In genomic region chr9:3508531-3509374, GRCh38 we compare ENCODE assay signal across 1 cellular context.
TF ChIP-seq lines count a peak whose summit lies in the region.

No MANE protein-coding gene starts in this region.

TF ChIP-seq in GM23338, 12 proteins besides CTCF, POLR2A, EP300 and RAD21 (continued from another document):
- TF ChIP-seq, protein P1, sequence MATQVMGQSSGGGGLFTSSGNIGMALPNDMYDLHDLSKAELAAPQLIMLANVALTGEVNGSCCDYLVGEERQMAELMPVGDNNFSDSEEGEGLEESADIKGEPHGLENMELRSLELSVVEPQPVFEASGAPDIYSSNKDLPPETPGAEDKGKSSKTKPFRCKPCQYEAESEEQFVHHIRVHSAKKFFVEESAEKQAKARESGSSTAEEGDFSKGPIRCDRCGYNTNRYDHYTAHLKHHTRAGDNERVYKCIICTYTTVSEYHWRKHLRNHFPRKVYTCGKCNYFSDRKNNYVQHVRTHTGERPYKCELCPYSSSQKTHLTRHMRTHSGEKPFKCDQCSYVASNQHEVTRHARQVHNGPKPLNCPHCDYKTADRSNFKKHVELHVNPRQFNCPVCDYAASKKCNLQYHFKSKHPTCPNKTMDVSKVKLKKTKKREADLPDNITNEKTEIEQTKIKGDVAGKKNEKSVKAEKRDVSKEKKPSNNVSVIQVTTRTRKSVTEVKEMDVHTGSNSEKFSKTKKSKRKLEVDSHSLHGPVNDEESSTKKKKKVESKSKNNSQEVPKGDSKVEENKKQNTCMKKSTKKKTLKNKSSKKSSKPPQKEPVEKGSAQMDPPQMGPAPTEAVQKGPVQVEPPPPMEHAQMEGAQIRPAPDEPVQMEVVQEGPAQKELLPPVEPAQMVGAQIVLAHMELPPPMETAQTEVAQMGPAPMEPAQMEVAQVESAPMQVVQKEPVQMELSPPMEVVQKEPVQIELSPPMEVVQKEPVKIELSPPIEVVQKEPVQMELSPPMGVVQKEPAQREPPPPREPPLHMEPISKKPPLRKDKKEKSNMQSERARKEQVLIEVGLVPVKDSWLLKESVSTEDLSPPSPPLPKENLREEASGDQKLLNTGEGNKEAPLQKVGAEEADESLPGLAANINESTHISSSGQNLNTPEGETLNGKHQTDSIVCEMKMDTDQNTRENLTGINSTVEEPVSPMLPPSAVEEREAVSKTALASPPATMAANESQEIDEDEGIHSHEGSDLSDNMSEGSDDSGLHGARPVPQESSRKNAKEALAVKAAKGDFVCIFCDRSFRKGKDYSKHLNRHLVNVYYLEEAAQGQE (IDR thresholded peaks at IDR 0.05; ENCODE audit: unreplicated experiment) = no peak
